ENCODE assay signal across 8 cellular contexts in genomic region chr10:48306265-48306869, GRCh38. TPM values are rescaled to one million over a fixed set of nuclear protein-coding genes. Genes with fewer than 3 reads are reported as not detected.
A peak's percentile ranks its signal among the peaks of the same experiment; 100 is the strongest.
DNase-seq lines count a peak whose midpoint lies in the region; ATAC-seq, FAIRE-seq and TF ChIP-seq lines count a peak whose summit lies in the region.

TSS of gene MAPK8 (plus strand) at chr10:48306677. CDS start at chr10:48401661, 94,984 bp downstream.

- H3K27me3 ChIP-seq in H1 (replicated peaks in 1 of 4; ENCODE audit: control insufficient read depth in 3 of 4, extremely low read depth in 1 of 4, insufficient read depth in 3 of 4, low read length in 3 of 4) (no peaks in the 10 kb centered on the region), mesenchymal stem cell (ENCODE audit: control insufficient read depth in 1 of 2, insufficient read depth in 1 of 2, low read length in 2 of 2) (peaks cover 6 to 11% of the 10 kb centered on the region in 2 experiments)

- H4K5ac ChIP-seq in H1 (ENCODE audit: insufficient read length, low read depth, low read length) = peak within 1 kb of the TSS; percentile 13

- no peak for FAIRE-seq in H1 (lab: Jason Lieb, UNC)

- H3K36me3 ChIP-seq in H1 (ENCODE audit: control insufficient read depth in 2 of 4, insufficient read depth in 4 of 4, low read length in 3 of 4) (no peaks in the 10 kb centered on the region), mesenchymal stem cell (ENCODE audit: control insufficient read depth in 1 of 2, insufficient read depth in 2 of 2, low read depth in 1 of 2, low read length in 2 of 2) (no peaks in the 10 kb centered on the region)

- peak; percentile 84 for ATAC-seq in GM21367 (IDR thresholded peaks at IDR 0.05; ENCODE audit: unreplicated experiment)

- TF ChIP-seq RAD21 in H1 (IDR thresholded peaks at IDR 0.05 in 1 of 2, conservative IDR thresholded peaks at IDR 0.05 in 1 of 2; ENCODE audit: low read depth in 2 of 2, low read length in 2 of 2) = peak in 1 of 2 experiments; percentile 13; a peak in 2 of 4 replicates

- H2BK5ac ChIP-seq in H1 (ENCODE audit: low read depth, low read length) (no peak within 1 kb of the TSS; the same call in 1 of the 2 replicates), mesenchymal stem cell (ENCODE audit: low read depth, low read length, poor library complexity, severe bottlenecking) (no peak within 1 kb of the TSS)

- H3K4me2 ChIP-seq in H1 (ENCODE audit: insufficient read depth in 1 of 2, low read depth in 2 of 2, low read length in 2 of 2) (peak within 1 kb of the TSS; percentile 83 to 87), mesenchymal stem cell (ENCODE audit: low read length, poor library complexity, severe bottlenecking) (peak within 1 kb of the TSS; percentile 82)

- H3K23me2 ChIP-seq in H1 (ENCODE audit: low read depth, low read length) = peaks cover 4% of the 10 kb centered on the region

- WGBS in H1 (ENCODE audit: extremely low coverage in 1 of 2, insufficient coverage in 1 of 2, insufficient read length in 1 of 2, insufficient replicate concordance in 2 of 2, low coverage in 1 of 2, low lambda C conversion rate in 2 of 2, missing lambda C conversion rate in 1 of 2), 2 experiments = 2% methylated on average over 19 of the region's 86 CpGs; no CpG with 5 or more reads in 1 of the 2 experiments
- 1% methylated on average over 33 of the region's 86 CpGs for WGBS in mesenchymal stem cell

- TF ChIP-seq EP300 in H1 (IDR thresholded peaks at IDR 0.05; ENCODE audit: borderline replicate concordance in 1 of 2, low read depth in 2 of 2, low read length in 2 of 2) = 0 out of 3 replicates have a peak, but pooled peaks of 1 of the 2 experiments have one; percentile 19

- peak; percentile 78 to 87 for TF ChIP-seq POLR2A in H1 (IDR thresholded peaks at IDR 0.05; ENCODE audit: control extremely low read depth in 1 of 2, low read depth in 2 of 2, low read length in 2 of 2)

- H3K4me3 ChIP-seq in H1 (ENCODE audit: extremely low read depth in 1 of 4, insufficient read depth in 2 of 4, low read depth in 3 of 4, low read length in 4 of 4) (peak within 1 kb of the TSS; percentile 82 to 89 (median 85)), mesenchymal stem cell (ENCODE audit: insufficient read depth in 1 of 2, low read depth in 1 of 2, low read length in 2 of 2) (peak within 1 kb of the TSS; percentile 92 to 93)

- H3K23ac ChIP-seq in H1 (ENCODE audit: insufficient read length) (no peak within 1 kb of the TSS), mesenchymal stem cell (ENCODE audit: low read length in 2 of 2) (peak within 1 kb of the TSS; percentile 83 to 99)

- H3K4ac ChIP-seq in H1 (replicated peaks; ENCODE audit: insufficient read length, low read depth, low read length) = no peak within 1 kb of the TSS
- H3K4ac ChIP-seq in mesenchymal stem cell (ENCODE audit: low read depth in 1 of 2, low read length in 2 of 2) = peak within 1 kb of the TSS; percentile 62 to 94

- H3K18ac ChIP-seq in H1 (ENCODE audit: extremely low read depth, low read length) (peak within 1 kb of the TSS; percentile 74; the same call in 1 of the 2 replicates), mesenchymal stem cell (ENCODE audit: low read depth in 1 of 2, low read length in 2 of 2) (peak within 1 kb of the TSS; percentile 89 to 92)

- H2BK12ac ChIP-seq in H1 (ENCODE audit: low read depth, low read length) (no peak within 1 kb of the TSS; the same call in 1 of the 2 replicates), mesenchymal stem cell (ENCODE audit: low read length in 2 of 2) (peak within 1 kb of the TSS in 1 of 2 experiments; percentile 83)

- peak within 1 kb of the TSS; percentile 49 for H4K91ac ChIP-seq in H1 (replicated peaks; ENCODE audit: insufficient read length, low read length)
- peak within 1 kb of the TSS; percentile 90 for H4K91ac ChIP-seq in mesenchymal stem cell (ENCODE audit: low read length)

- POLR2A ChIA-PET in H1 (lab: Charles Lee; ENCODE audit: partially characterized antibody) = interaction anchor here (0.8 kb wide), 1 partner anchor 58 kb away, joined by 3 read pairs; no protein-coding TSS in a partner anchor

- peaks cover 5 to 43% of the 10 kb centered on the region in 2 experiments; a peak in 3 of 4 replicates for H3K79me2 ChIP-seq in H1 (ENCODE audit: control insufficient read depth in 1 of 2, insufficient read depth in 2 of 2, low read length in 2 of 2)

- CTCF ChIA-PET in H1 (lab: Charles Lee; ENCODE audit: partially characterized antibody) = interaction anchor here (0.6 kb wide), 1 partner anchor 77 kb away, joined by 3 read pairs; no protein-coding TSS in a partner anchor

- peak in 2 of 3 experiments; percentile 15 to 26; a peak in 2 of 4 replicates for TF ChIP-seq CTCF in H1 (IDR thresholded peaks at IDR 0.05; ENCODE audit: control extremely low read depth in 1 of 3, insufficient read depth in 1 of 3, low read depth in 1 of 3, low read length in 3 of 3)

- H4K8ac ChIP-seq in H1 (ENCODE audit: extremely low read depth, insufficient read depth, low read length) = peak within 1 kb of the TSS; percentile 91
- peak within 1 kb of the TSS; percentile 91 for H4K8ac ChIP-seq in mesenchymal stem cell (ENCODE audit: low read length)

- H3K79me1 ChIP-seq in H1 (ENCODE audit: low read depth, low read length) (no peaks in the 10 kb centered on the region; the same call in 1 of the 2 replicates), mesenchymal stem cell (replicated peaks; ENCODE audit: low read length, poor library complexity, severe bottlenecking) (no peaks in the 10 kb centered on the region)

- H2AK5ac ChIP-seq in H1 (ENCODE audit: low read depth, low read length) = no peak within 1 kb of the TSS
- H2AK5ac ChIP-seq in mesenchymal stem cell (ENCODE audit: low read length, severe bottlenecking) = no peak within 1 kb of the TSS

- H4K20me1 ChIP-seq in H1 (replicated peaks in 1 of 2; ENCODE audit: control insufficient read depth in 1 of 2, insufficient read depth in 2 of 2, low read length in 2 of 2) = peaks cover 0 to 6% of the 10 kb centered on the region in 2 experiments

- H3K27ac ChIP-seq in H1 (ENCODE audit: low read depth, low read length) (peak within 1 kb of the TSS; percentile 72; the same call in 1 of the 2 replicates), mesenchymal stem cell (ENCODE audit: low read length, poor library complexity, severe bottlenecking) (no peak within 1 kb of the TSS)

- H2BK15ac ChIP-seq in H1 (ENCODE audit: low read length) = no peak within 1 kb of the TSS
- peak within 1 kb of the TSS; percentile 94 for H2BK15ac ChIP-seq in mesenchymal stem cell (ENCODE audit: low read depth, poor library complexity, severe bottlenecking)

- H2BK120ac ChIP-seq in H1 (replicated peaks; ENCODE audit: low read depth, low read length) = no peak within 1 kb of the TSS
- peak within 1 kb of the TSS; percentile 87 for H2BK120ac ChIP-seq in mesenchymal stem cell (ENCODE audit: low read depth, low read length)

- H3K56ac ChIP-seq in H1 (replicated peaks; ENCODE audit: insufficient read length, low read depth, low read length) = no peak within 1 kb of the TSS

- H3K9ac ChIP-seq in H1 (replicated peaks in 1 of 4; ENCODE audit: extremely low read depth in 1 of 4, low read depth in 3 of 4, low read length in 3 of 4) = peak within 1 kb of the TSS; percentile 77 to 91 (median 86)
- peak within 1 kb of the TSS; percentile 91 for H3K9ac ChIP-seq in mesenchymal stem cell (ENCODE audit: low read length)

- H3K4me1 ChIP-seq in H1 (replicated peaks in 1 of 4; ENCODE audit: control insufficient read depth in 3 of 4, insufficient read depth in 4 of 4, low read length in 3 of 4) (no peaks in the 10 kb centered on the region; a peak in 1 of 7 replicates), mesenchymal stem cell (ENCODE audit: control insufficient read depth, insufficient read depth, low read depth, low read length) (peaks cover 4% of the 10 kb centered on the region)

- DNase-seq in COLO829 (ENCODE audit: low spot score) = peak; percentile 87
- DNase-seq in HT1080 (ENCODE audit: low read depth) = peak; percentile 79
- peak; percentile 87 for DNase-seq in NOMO-1 treated with DMSO at 0.1 percent for 48 hours (lab: John Stamatoyannopoulos, UW; ENCODE audit: unreplicated experiment)
- DNase-seq in activated CD8-positive, alpha-beta memory T cell treated with anti-CD3 and anti-CD28 coated beads for 48 hours (ENCODE audit: low read depth in 2 of 3, low spot score in 2 of 3) = peak; percentile 75 to 85 (median 80)
- peak; percentile 94 to 99 for DNase-seq in H1 (ENCODE audit: low read depth in 1 of 2, low spot score in 2 of 2)
- DNase-seq in mesenchymal stem cell = peak; percentile 84
- peak; percentile 91 for DNase-seq in stimulated activated CD8-positive, alpha-beta memory T cell treated with anti-CD3 and anti-CD28 coated beads, Interleukin-12 subunit alpha, Interleukin-12 subunit beta, amount 100 ng/mL, for 4 hours (ENCODE audit: low read depth)

- no peak within 1 kb of the TSS for H3K14ac ChIP-seq in H1 (ENCODE audit: insufficient read length)
- H3K14ac ChIP-seq in mesenchymal stem cell (ENCODE audit: low read length in 2 of 2) = peak within 1 kb of the TSS in 1 of 2 experiments; percentile 96

- H2AFZ ChIP-seq in H1 (ENCODE audit: low read length) = no peak within 1 kb of the TSS; the same call in 1 of the 2 replicates
- H2AFZ ChIP-seq in mesenchymal stem cell (ENCODE audit: low read depth, low read length) = peak within 1 kb of the TSS; percentile 86

- H3K9me3 ChIP-seq in H1 (ENCODE audit: insufficient read depth in 2 of 2, low read depth in 1 of 2, low read length in 1 of 2) (no peaks in the 10 kb centered on the region), mesenchymal stem cell (ENCODE audit: control insufficient read depth, low read length) (no peaks in the 10 kb centered on the region)

- H2BK20ac ChIP-seq in H1 (ENCODE audit: low read length) = no peak within 1 kb of the TSS

TF ChIP-seq in H1, 55 proteins besides CTCF, POLR2A, EP300 and RAD21 (continues in another document):
- peak; percentile 33; the same call in 1 of the 2 replicates for TF ChIP-seq SP1 (IDR thresholded peaks at IDR 0.05; ENCODE audit: low read depth, low read length)
- TF ChIP-seq JUND (IDR thresholded peaks at IDR 0.05; ENCODE audit: low read length) = no peak

RNA-seq across cellular contexts. Expression of gene MAPK8, which starts in this region (rescaled TPM):
- 66.7 and 69.9 TPM in 2 replicates for total RNA-seq in HT1080 (2014; rRNA removed; shearing (Covaris generic))
- 40.2 and 49.2 TPM in 2 replicates for polyA plus RNA-seq in HT1080 (2015; cell fraction: cytosol; rRNA removed)
- 50.0 and 71.2 TPM in 2 replicates for polyA plus RNA-seq in HT1080 (2015; cell fraction: nucleus; rRNA removed)
- total RNA-seq in H1 (2021; fragmentation: NEBNext Ultra II Directional; extraction: Animal tissue kit (Norgen Biotek cat#: 25700)) = 70.7 and 71.3 TPM in 2 replicates
- 18.2 and 23.3 TPM in 2 replicates for polyA plus RNA-seq in H1 (2011; rRNA removed)
- 37.2 TPM for polyA plus RNA-seq in H1 (2011; cell fraction: cytosol; rRNA removed)
- 18.9 TPM for polyA plus RNA-seq in H1 (2011; cell fraction: nucleus; rRNA removed)
- 28.3 to 57.0 TPM (median 38.8 TPM) in 4 replicates for polyA plus RNA-seq in H1 (2012, experiment 1 of 2)
- 9.5 TPM for polyA plus RNA-seq in H1 (2012, experiment 2 of 2)
- polyA plus RNA-seq in H1 (2013, experiment 1 of 2) = 32.7 TPM
- polyA plus RNA-seq in H1 (2013, experiment 2 of 2) = 32.6 TPM
- polyA minus RNA-seq in H1 (2011; rRNA and poly(A)+ RNA removed) = 34.0 and 85.2 TPM in 2 replicates
- polyA minus RNA-seq in H1 (2011; cell fraction: cytosol; rRNA and poly(A)+ RNA removed) = 27.7 TPM
- 58.3 TPM for polyA minus RNA-seq in H1 (2011; cell fraction: nucleus; rRNA and poly(A)+ RNA removed)
- 22.6 TPM for polyA plus RNA-seq in mesenchymal stem cell (2013, experiment 1 of 2)
- polyA plus RNA-seq in mesenchymal stem cell (2013, experiment 2 of 2) = 24.6 TPM
